ENCODE assay signal across 8 cellular contexts in the genomic region with DNA sequence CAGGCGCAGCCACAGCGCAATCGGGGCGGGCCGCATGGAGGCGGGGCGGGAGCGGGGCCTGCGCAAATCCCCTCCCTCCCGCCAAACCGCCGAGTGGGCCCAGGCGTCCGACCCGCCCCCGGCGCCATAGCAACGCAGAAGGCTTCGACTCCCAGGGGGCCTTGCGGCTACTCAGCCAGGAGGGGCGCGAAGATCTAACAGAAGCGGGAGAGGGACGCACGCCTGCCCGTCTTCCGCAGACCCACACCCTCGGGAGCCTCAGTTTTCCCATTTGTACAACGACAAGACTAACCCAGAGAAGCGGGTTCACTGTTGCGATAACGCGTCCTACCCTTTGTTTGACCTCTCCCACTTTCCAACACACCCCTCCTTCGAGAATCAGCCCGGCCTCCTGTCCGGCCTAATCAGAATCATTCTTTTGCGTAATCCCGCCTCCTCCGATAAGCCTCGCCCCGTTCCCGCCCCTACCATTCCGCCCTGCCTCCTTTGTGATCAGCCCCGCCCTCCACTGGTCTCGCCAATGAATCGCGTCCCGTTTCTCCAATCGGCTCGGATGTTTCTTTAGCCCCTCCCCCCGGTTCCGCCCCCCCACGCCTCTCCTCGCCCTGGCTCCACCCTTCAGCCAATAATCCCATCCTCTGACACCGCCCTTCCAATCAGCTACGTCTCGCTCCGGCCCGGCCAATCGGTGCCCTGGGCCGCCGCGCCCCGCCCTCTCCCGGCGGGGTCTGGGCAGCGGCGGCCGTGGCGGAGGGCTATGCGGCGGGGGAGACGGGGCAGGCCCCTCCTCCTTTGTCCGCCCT. TPM values are rescaled to one million over a fixed set of nuclear protein-coding genes. Genes with fewer than 3 reads are reported as not detected.
DNase-seq lines count a peak whose midpoint lies in the region; ATAC-seq and TF ChIP-seq lines count a peak whose summit lies in the region.

A gene (minus strand): TSS at position 40 of the 803 bp plus-strand sequence. CDS start 4 bp downstream, at position 36.

- no peak for TF ChIP-seq EP300 in upper lobe of left lung (IDR thresholded peaks at IDR 0.05)

- H3K36me3 ChIP-seq in upper lobe of left lung: no peaks in the 10 kb centered on the region

- H3K4me3 ChIP-seq in GM12865 (ENCODE audit: low read depth, low read length) (peak within 1 kb of the TSS; percentile 54), upper lobe of left lung (peak within 1 kb of the TSS; percentile 38 to 69 (median 62))

- TF ChIP-seq POLR2A in upper lobe of left lung (IDR thresholded peaks at IDR 0.05): peak in 1 of 4 donors; percentile 23

- ATAC-seq in HG02852 (IDR thresholded peaks at IDR 0.05; ENCODE audit: unreplicated experiment) (peak; percentile 82), left cardiac atrium (peak; percentile 95), upper lobe of left lung (ENCODE audit: low FRiP score in 2 of 2) (peak; percentile 96 to 98)

- no peaks in the 10 kb centered on the region for H3K9me3 ChIP-seq in upper lobe of left lung

- no peaks in the 10 kb centered on the region for H3K27me3 ChIP-seq in upper lobe of left lung

- WGBS in upper lobe of left lung, 2 donors: 0 to 2% methylated on average over 34 to 50 of the region's 74 CpGs

- DNase-seq in GM12865 (ENCODE audit: low read depth): peak; percentile 98
- peak; percentile 96 for DNase-seq in NCI-H146 (lab: John Stamatoyannopoulos, UW)
- DNase-seq in T-helper 1 cell: peak; percentile 90 to 99 (median 97)
- DNase-seq in amniotic stem cell (lab: John Stamatoyannopoulos, UW): peak; percentile 97
- peak; percentile 98 for DNase-seq in left cardiac atrium
- DNase-seq in posterior cingulate gyrus: peak; percentile 98 to 100 (median 99)
- DNase-seq in upper lobe of left lung: peak; percentile 98

- no peak for TF ChIP-seq CTCF in GM12865 (IDR thresholded peaks at IDR 0.05; ENCODE audit: insufficient read depth, low read depth, low read length, missing control alignments)
- TF ChIP-seq CTCF in upper lobe of left lung (IDR thresholded peaks at IDR 0.05): peak in 2 of 6 experiments; percentile 6 to 24

- peak within 1 kb of the TSS; percentile 52 to 83 (median 68) for H3K27ac ChIP-seq in upper lobe of left lung

- intact Hi-C loops in left cardiac atrium (cut with DNase I) (no loop called here), posterior cingulate gyrus (cut with DNase I) (loop anchor here (1.0 kb wide), 1 partner anchor 11 kb away; a partner anchor contains a TSS)

- H3K4me1 ChIP-seq in upper lobe of left lung: peaks cover 14 to 21% (median 19%) of the 10 kb centered on the region in 4 donors

RNA-seq across cellular contexts. Expression of the gene that starts here (rescaled TPM):
- 1 to 10 TPM in 1 of 2 donors, under 1 TPM in 1; 0.89 to 1.6 TPM for total RNA-seq in left cardiac atrium
- 10 to 100 TPM in 2 of 6 donors, 1 to 10 TPM in 4; 2.7 to 47.1 (median 6.8) TPM for total RNA-seq in upper lobe of left lung

Comparison
In these comparisons a context has a peak if more than half of its experiments do, and no peak if none do; other contexts are left out.
1. Peak in every context shown above with its lines: DNase-seq, ATAC-seq, H3K4me3 ChIP-seq and H3K27ac ChIP-seq.